ENCODE assay signal across 8 cellular contexts in the genomic region with DNA sequence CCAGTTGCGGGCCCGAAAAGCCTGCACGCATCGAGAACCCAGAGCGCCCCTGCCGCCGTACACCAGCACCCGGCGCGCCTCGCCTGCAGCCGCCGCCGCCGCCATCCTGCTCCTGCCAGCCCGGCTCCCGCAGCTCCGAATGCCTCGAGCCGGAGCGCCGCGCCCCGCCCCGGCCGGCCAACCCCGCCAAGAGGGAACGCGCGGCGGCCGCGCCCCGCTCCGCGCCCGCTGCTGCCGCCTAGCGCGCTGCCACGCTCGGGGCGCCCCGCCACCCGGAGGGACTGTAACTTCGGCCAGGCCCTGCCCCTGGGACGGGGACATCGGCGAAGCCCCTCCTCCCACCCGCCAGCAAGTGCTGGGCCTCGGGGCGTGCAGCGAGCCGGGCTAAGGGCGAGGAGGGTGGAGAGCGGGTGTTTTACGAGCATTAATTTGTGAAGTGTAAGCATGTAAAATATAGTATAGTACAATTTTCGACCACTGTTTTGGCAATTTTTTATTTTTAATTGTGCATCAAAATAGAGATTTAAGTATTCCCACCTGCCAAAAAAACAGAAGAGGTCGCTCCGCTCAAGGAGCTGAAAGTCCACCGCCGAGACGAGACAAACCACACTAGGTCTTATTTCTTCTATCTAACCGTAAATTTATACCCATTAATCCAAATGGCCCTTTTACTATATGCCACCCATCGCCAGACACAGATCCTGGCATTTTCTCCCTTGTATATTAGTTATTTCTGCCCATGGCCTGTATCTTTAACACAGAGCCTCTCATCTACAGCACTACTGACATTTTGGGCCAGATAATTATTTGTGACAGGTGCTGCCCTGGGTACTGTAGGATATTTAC. TPM values are rescaled to one million over a fixed set of nuclear protein-coding genes. Genes with fewer than 3 reads are reported as not detected.
DNase-seq lines count a peak whose midpoint lies in the region; ATAC-seq and TF ChIP-seq lines count a peak whose summit lies in the region.

QDPR (minus strand) TSS at position 141 of the 846 bp plus-strand sequence; CDS start at position 105, 36 bp downstream.

- ATAC-seq in GM19438 (IDR thresholded peaks at IDR 0.05; ENCODE audit: low read depth, unreplicated experiment) (peak; percentile 86), HG03565 (IDR thresholded peaks at IDR 0.05; ENCODE audit: unreplicated experiment) (peak; percentile 95), Panc1 (peak; percentile 99), natural killer cell (peak; percentile 94 to 97 (median 97))

- H3K4me3 Mint-ChIP-seq in natural killer cell = peak within 1 kb of the TSS; percentile 97

- H3K27me3 Mint-ChIP-seq in natural killer cell (ENCODE audit: low read depth in 2 of 2) = peaks cover 6 to 21% of the 10 kb centered on the region in 2 donors

- no peaks in the 10 kb centered on the region for H3K36me3 ChIP-seq in Panc1 (ENCODE audit: control insufficient read depth, insufficient read depth, low read length)

- intact Hi-C loops in Panc1 (cut with micrococcal nuclease; ENCODE audit: unreplicated experiment) = no loop called here
- intact Hi-C loops in natural killer cell (cut with micrococcal nuclease) = no loop called here

- TF ChIP-seq CTCF in Panc1 (IDR thresholded peaks at IDR 0.05) (peak; percentile 84), natural killer cell (IDR thresholded peaks at IDR 0.05) (peak; percentile 35)

- peaks cover 30 to 31% of the 10 kb centered on the region in 2 donors for H3K4me1 Mint-ChIP-seq in natural killer cell

- no peaks in the 10 kb centered on the region for H3K9me3 Mint-ChIP-seq in natural killer cell

- H3K27ac ChIP-seq in Panc1 (ENCODE audit: low read length) = peak within 1 kb of the TSS; percentile 72

- no peaks in the 10 kb centered on the region for H3K9me3 ChIP-seq in Panc1 (ENCODE audit: control insufficient read depth, insufficient read depth, low read depth, low read length)

- in situ Hi-C loops in Caki2 (cut with HindIII; ENCODE audit: low pct_unique_long_range_greater_than_20kb, low sequenced_read_pairs) (no loop called here), Panc1 (cut with HindIII; ENCODE audit: low pct_unique_long_range_greater_than_20kb, low sequenced_read_pairs) (no loop called here)

- no peaks in the 10 kb centered on the region; the same call in 1 of the 2 replicates for H3K27me3 ChIP-seq in Panc1 (ENCODE audit: control insufficient read depth, insufficient read depth, low read length)

- CTCF ChIA-PET in Panc1 (lab: Charles Lee) = no interaction called here

- peak within 1 kb of the TSS; percentile 38 to 75 for H3K27ac Mint-ChIP-seq in natural killer cell

- H3K4me1 ChIP-seq in Panc1 (ENCODE audit: control insufficient read depth, insufficient read depth, low read length) = peaks cover 3% of the 10 kb centered on the region; the same call in 1 of the 2 replicates

- no peaks in the 10 kb centered on the region for H3K36me3 Mint-ChIP-seq in natural killer cell

- POLR2A ChIA-PET in Panc1 (lab: Charles Lee) = no interaction called here

- DNase-seq in Caki2 (ENCODE audit: low read depth) (peak; percentile 80), Panc1 (ENCODE audit: low read depth, low spot score) (peak; percentile 20), fibroblast of peridontal ligament (ENCODE audit: extremely low read depth) (peak; percentile 41), natural killer cell (peak; percentile 52)
- DNase-seq in activated T-helper 1 cell treated with anti-CD3 and anti-CD28 coated beads, Interleukin-2, amount 50 U/mL, for 16 hours (ENCODE audit: low read depth in 1 of 2, low spot score in 1 of 2) = peak; percentile 33 to 68
- peak; percentile 67 for DNase-seq in stimulated activated naive CD4-positive, alpha-beta T cell treated with Interleukin-2 at 50 U/mL for 16 hours (lab: John Stamatoyannopoulos, UW)

- BruUV-seq in Panc1 (replicated peaks; lab: Mats Ljungman, UMichigan) = no TSS peak

- H3K4me3 ChIP-seq in Panc1 (ENCODE audit: low read depth in 2 of 2, low read length in 2 of 2) = peak within 1 kb of the TSS; percentile 60 to 65

RNA-seq across cellular contexts. Expression of gene QDPR, which starts in this region (rescaled TPM):
- 40.1 and 42.1 TPM in 2 replicates for total RNA-seq in Caki2 (2014; rRNA removed; shearing (Covaris generic); ENCODE audit: low replicate concordance)
- total RNA-seq in Panc1 (2021; ENCODE audit: unreplicated experiment) = 15.2 TPM
- polyA plus RNA-seq in Panc1 (2012; ENCODE audit: insufficient read length) = 24.3 TPM
- total RNA-seq in natural killer cell = 10 to 100 TPM in 2 of 3 donors, 1 to 10 TPM in 1; 8.8 to 13.2 (median 12.4) TPM

Comparison
In these comparisons a context has a peak if more than half of its experiments do, and no peak if none do; other contexts are left out.
1. Peak in every context shown above with its lines: DNase-seq, ATAC-seq, H3K4me3 ChIP-seq and H3K27ac ChIP-seq.
2. DNase-seq: peak in every context shown above with its lines; median percentile 80 in Caki2; 67 in stimulated activated naive CD4-positive, alpha-beta T cell treated with Interleukin-2 at 50 U/mL for 16 hours; 52 in natural killer cell; 50 in activated T-helper 1 cell treated with anti-CD3 and anti-CD28 coated beads, Interleukin-2, amount 50 U/mL, for 16 hours; 41 in fibroblast of peridontal ligament; 20 in Panc1.